Comparison of ENCODE assay signal across 21 cellular contexts in the genomic region with DNA sequence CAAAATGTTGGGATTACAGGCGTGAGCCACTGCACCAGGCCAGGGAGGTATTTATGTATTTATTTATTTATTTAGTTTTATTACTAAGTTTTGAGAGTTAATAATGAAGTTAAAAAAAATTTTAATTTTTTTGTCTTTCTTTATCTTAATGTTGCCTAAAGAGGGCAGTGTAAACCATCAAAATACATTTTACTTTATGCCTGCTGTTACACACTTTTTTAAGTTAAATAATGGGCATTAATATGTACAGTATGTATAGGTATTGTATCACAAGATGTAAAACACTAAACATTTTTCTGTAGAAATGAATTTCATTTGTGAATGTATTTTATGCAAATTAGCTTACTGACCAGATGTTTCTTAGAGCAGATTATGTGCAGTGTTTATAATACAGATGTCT.
DNase-seq lines count a peak whose midpoint lies in the region; ATAC-seq, FAIRE-seq and TF ChIP-seq lines count a peak whose summit lies in the region.
"Had no signal": no experiment of that assay in that cellular context is flagged by ENCODE, and none has a peak within 500 bp of the region (broad histone marks: within the 10 kb centered on the region; RNA-seq: fewer than 3 reads in every experiment).

No MANE protein-coding gene starts in this region.

- no peak overlapping the region for H2AFZ ChIP-seq in PC-3 (ENCODE audit: low read length)

- H4K20me1 ChIP-seq in PC-3 (ENCODE audit: low read length): no peaks in the 10 kb centered on the region

- ATAC-seq in PC-3: no peak
- no peak for ATAC-seq in activated CD4-positive, CD25-positive, alpha-beta regulatory T cell treated with anti-CD3 and anti-CD28 coated beads, Interleukin-2, amount 50 U/mL, for 24 hours
- ATAC-seq: effector memory CD8-positive, alpha-beta T cell; gastroesophageal sphincter; HepG2; naive thymus-derived CD8-positive, alpha-beta T cell; Right ventricle myocardium inferior had no signal

- CTCF ChIA-PET in PC-3 (lab: Charles Lee): no interaction called here

- FAIRE-seq in G401.6 (lab: Jason Lieb, UNC): peak; percentile 89
- FAIRE-seq: GM12892, HepG2 had no signal

- no peaks in the 10 kb centered on the region for H3K9me2 ChIP-seq in PC-3 (replicated peaks; ENCODE audit: low read length)

- H3K36me3 Mint-ChIP-seq in endodermal cell (ENCODE audit: low read depth) (peaks cover 8% of the 10 kb centered on the region), progenitor cell of endocrine pancreas (ENCODE audit: insufficient read depth) (no peaks in the 10 kb centered on the region)
- H3K36me3 Mint-ChIP-seq: activated naive CD4-positive, alpha-beta T cell treated with anti-CD3 and anti-CD28 coated beads, Interleukin-2, amount 50 U/mL, for 24 hours; naive thymus-derived CD8-positive, alpha-beta T cell had no signal

- H3K79me2 ChIP-seq in PC-3 (ENCODE audit: low read length): no peaks in the 10 kb centered on the region

- POLR2A ChIA-PET in PC-3 (lab: Charles Lee; ENCODE audit: unreplicated experiment): no interaction called here

- H3K4me3 ChIP-seq in PC-3 (ENCODE audit: low read length) (no peak overlapping the region), endodermal cell (ENCODE audit: low read length) (no peak overlapping the region)
- H3K4me3 ChIP-seq: gastroesophageal sphincter, lung had no signal

- H3K36me3 ChIP-seq in PC-3 (ENCODE audit: low read depth, low read length) (no peaks in the 10 kb centered on the region), endodermal cell (ENCODE audit: control insufficient read depth, insufficient read depth, low read length) (no peaks in the 10 kb centered on the region)
- H3K36me3 ChIP-seq: gastroesophageal sphincter had no signal

- H3K4me2 ChIP-seq in PC-3 (ENCODE audit: low read length): no peak overlapping the region

- BruUV-seq in PC-3 (replicated peaks; lab: Mats Ljungman, UMichigan): no TSS peak

- H3K4me1 ChIP-seq in PC-3 (ENCODE audit: insufficient read depth, low read length) (peaks cover 5% of the 10 kb centered on the region; the same call in 1 of the 2 replicates), endodermal cell (ENCODE audit: control insufficient read depth, insufficient read depth, low read length) (no peaks in the 10 kb centered on the region)
- H3K4me1 ChIP-seq: gastroesophageal sphincter had no signal

- no peak overlapping the region for H3K9ac ChIP-seq in PC-3 (ENCODE audit: low read length)
- no peak overlapping the region for H3K9ac ChIP-seq in endodermal cell (ENCODE audit: extremely low read depth, low read length, poor library complexity, severe bottlenecking)

- H3K4me3 Mint-ChIP-seq in endodermal cell (no peak overlapping the region), progenitor cell of endocrine pancreas (ENCODE audit: low read depth) (no peak overlapping the region)
- H3K4me3 Mint-ChIP-seq: activated CD4-positive, alpha-beta T cell treated with anti-CD3 and anti-CD28 coated beads, Interleukin-2, amount 10 ng/mL, durations not matched to agents 24 days and 14 days; activated naive CD4-positive, alpha-beta T cell treated with anti-CD3 and anti-CD28 coated beads, Interleukin-2, amount 50 U/mL, for 24 hours; CD4-positive, alpha-beta T cell; effector memory CD8-positive, alpha-beta T cell; naive thymus-derived CD8-positive, alpha-beta T cell had no signal

- no peaks in the 10 kb centered on the region for H3K9me3 Mint-ChIP-seq in endodermal cell
- H3K9me3 Mint-ChIP-seq in progenitor cell of endocrine pancreas (ENCODE audit: low read depth): no peaks in the 10 kb centered on the region
- H3K9me3 Mint-ChIP-seq: activated CD4-positive, alpha-beta T cell treated with anti-CD3 and anti-CD28 coated beads, Interleukin-2, amount 10 ng/mL, durations not matched to agents 24 days and 14 days; CD4-positive, alpha-beta T cell had no signal

- H3K27me3 ChIP-seq in PC-3 (ENCODE audit: low read length): peaks cover 4% of the 10 kb centered on the region; the same call in 1 of the 2 replicates
- H3K27me3 ChIP-seq in endodermal cell (ENCODE audit: control insufficient read depth, insufficient read depth, low read length, poor library complexity, severe bottlenecking): no peaks in the 10 kb centered on the region
- H3K27me3 ChIP-seq: gastroesophageal sphincter had no signal

- intact Hi-C loops in PC-3 (cut with micrococcal nuclease): loop anchor here (5.0 kb wide), 1 partner anchor 518 kb away; no protein-coding TSS in a partner anchor

- H3F3A ChIP-seq in PC-3 (ENCODE audit: low read length, unreplicated experiment): no peaks in the 10 kb centered on the region

- TF ChIP-seq CTCF in PC-3 (conservative IDR thresholded peaks at IDR 0.05; ENCODE audit: low read depth, low read length): peak; percentile 36; the same call in 1 of the 2 replicates
- peak; percentile 49 for TF ChIP-seq CTCF in endodermal cell (conservative IDR thresholded peaks at IDR 0.05)
- TF ChIP-seq CTCF in progenitor cell of endocrine pancreas (IDR thresholded peaks at IDR 0.05; ENCODE audit: unreplicated experiment): peak; percentile 25

- H3K27ac Mint-ChIP-seq in endodermal cell (no peak overlapping the region), progenitor cell of endocrine pancreas (no peak overlapping the region)
- H3K27ac Mint-ChIP-seq: activated CD4-positive, alpha-beta T cell treated with anti-CD3 and anti-CD28 coated beads, Interleukin-2, amount 10 ng/mL, durations not matched to agents 24 days and 14 days; activated naive CD4-positive, alpha-beta T cell treated with anti-CD3 and anti-CD28 coated beads, Interleukin-2, amount 50 U/mL, for 24 hours; CD4-positive, alpha-beta T cell; effector memory CD8-positive, alpha-beta T cell; naive thymus-derived CD8-positive, alpha-beta T cell had no signal

- H3K4me1 Mint-ChIP-seq in endodermal cell (no peaks in the 10 kb centered on the region), progenitor cell of endocrine pancreas (ENCODE audit: low read depth) (no peaks in the 10 kb centered on the region)
- H3K4me1 Mint-ChIP-seq: activated CD4-positive, alpha-beta T cell treated with anti-CD3 and anti-CD28 coated beads, Interleukin-2, amount 10 ng/mL, durations not matched to agents 24 days and 14 days; activated naive CD4-positive, alpha-beta T cell treated with anti-CD3 and anti-CD28 coated beads, Interleukin-2, amount 50 U/mL, for 24 hours; naive thymus-derived CD8-positive, alpha-beta T cell had no signal

- H3K9me3 ChIP-seq in PC-3 (ENCODE audit: low read length): no peaks in the 10 kb centered on the region
- H3K9me3 ChIP-seq in endodermal cell (ENCODE audit: control insufficient read depth, low read length): no peaks in the 10 kb centered on the region
- H3K9me3 ChIP-seq: gastroesophageal sphincter had no signal

- no peak overlapping the region for H3K27ac ChIP-seq in PC-3 (ENCODE audit: low read length)
- H3K27ac ChIP-seq in endodermal cell (ENCODE audit: low read depth, low read length): no peak overlapping the region
- H3K27ac ChIP-seq: gastroesophageal sphincter had no signal

- H3K27me3 Mint-ChIP-seq in endodermal cell (ENCODE audit: insufficient read depth) (no peaks in the 10 kb centered on the region), progenitor cell of endocrine pancreas (no peaks in the 10 kb centered on the region)
- H3K27me3 Mint-ChIP-seq: activated CD4-positive, alpha-beta T cell treated with anti-CD3 and anti-CD28 coated beads, Interleukin-2, amount 10 ng/mL, durations not matched to agents 24 days and 14 days; activated naive CD4-positive, alpha-beta T cell treated with anti-CD3 and anti-CD28 coated beads, Interleukin-2, amount 50 U/mL, for 24 hours; CD4-positive, alpha-beta T cell; effector memory CD8-positive, alpha-beta T cell; naive thymus-derived CD8-positive, alpha-beta T cell had no signal

- DNase-seq in PC-3 (peak; percentile 28), endodermal cell (no peak), progenitor cell of endocrine pancreas (ENCODE audit: low spot score, unreplicated experiment) (no peak), amniotic stem cell (lab: John Stamatoyannopoulos, UW) (no peak), medulla oblongata (ENCODE audit: extremely low spot score) (no peak)
- DNase-seq: activated CD4-positive, alpha-beta T cell treated with anti-CD3 and anti-CD28 coated beads, Interleukin-2, amount 10 ng/mL, durations not matched to agents 24 days and 14 days; activated T-cell treated with anti-CD3 and anti-CD28 coated beads for 4 hours; caudate nucleus; CD4-positive, alpha-beta T cell; effector memory CD8-positive, alpha-beta T cell; naive thymus-derived CD8-positive, alpha-beta T cell; NCI-H748 treated with DMSO at 0.1 percent for 48 hours; retina had no signal

- no CpG with 5 or more reads among the region's 1 CpG for WGBS in endodermal cell (ENCODE audit: insufficient coverage in 1 of 2, insufficient read length in 1 of 2), 2 experiments
